ENCODE assay signal across 13 cellular contexts in genomic region chr15:49855917-49856637, GRCh38.
DNase-seq lines count a peak whose midpoint lies in the region; ATAC-seq, FAIRE-seq and TF ChIP-seq lines count a peak whose summit lies in the region.
"Had no signal": no experiment of that assay in that cellular context is flagged by ENCODE, and none has a peak within 500 bp of the region (broad histone marks: within the 10 kb centered on the region; RNA-seq: fewer than 3 reads in every experiment).

No MANE protein-coding gene starts in this region.

- TF ChIP-seq CTCF in HL-60 (IDR thresholded peaks at IDR 0.05; ENCODE audit: insufficient read depth, low read length) (no peak), astrocyte (IDR thresholded peaks at IDR 0.05; ENCODE audit: insufficient read depth, low read depth, low read length) (no peak)

- H3K4me3 ChIP-seq in HL-60 (replicated peaks; ENCODE audit: insufficient read depth, low read length) (no peak overlapping the region), astrocyte (ENCODE audit: insufficient read depth, low read depth, low read length) (no peak overlapping the region), subcutaneous abdominal adipose tissue (ENCODE audit: low read depth in 1 of 5, low read length in 5 of 5) (no peak overlapping the region)
- H3K4me3 ChIP-seq: PC-9, prostate gland had no signal

- no peak overlapping the region for H3K4me3 Mint-ChIP-seq in astrocyte (ENCODE audit: unreplicated experiment)

- no peak for FAIRE-seq in astrocyte (lab: Jason Lieb, UNC)

- no peak overlapping the region for H2AFZ ChIP-seq in astrocyte (ENCODE audit: low read depth, low read length)
- H2AFZ ChIP-seq: PC-9 had no signal

- H4K20me1 ChIP-seq in astrocyte (ENCODE audit: insufficient read depth, low read length): no peaks in the 10 kb centered on the region

- H3K36me3 ChIP-seq in astrocyte (ENCODE audit: insufficient read depth, low read length) (no peaks in the 10 kb centered on the region), subcutaneous abdominal adipose tissue (ENCODE audit: control insufficient read depth in 5 of 5, insufficient read depth in 5 of 5, low read length in 5 of 5) (peaks cover 0 to 16% (median 6%) of the 10 kb centered on the region in 5 donors)
- H3K36me3 ChIP-seq: prostate gland had no signal

- no peaks in the 10 kb centered on the region for H3K4me1 Mint-ChIP-seq in astrocyte (ENCODE audit: low read depth, unreplicated experiment)

- no peak overlapping the region for H3K4me2 ChIP-seq in astrocyte (ENCODE audit: low read length)
- H3K4me2 ChIP-seq: PC-9 had no signal

- H3K27me3 ChIP-seq in HL-60 (ENCODE audit: insufficient read depth, poor library complexity, severe bottlenecking) (no peaks in the 10 kb centered on the region), astrocyte (ENCODE audit: insufficient read depth, low read length) (no peaks in the 10 kb centered on the region), subcutaneous abdominal adipose tissue (ENCODE audit: control insufficient read depth in 5 of 5, insufficient read depth in 4 of 5, low read length in 5 of 5) (no peaks in the 10 kb centered on the region)

- H3K27me3 Mint-ChIP-seq in astrocyte (ENCODE audit: low read depth, unreplicated experiment): no peaks in the 10 kb centered on the region

- peaks cover 7% of the 10 kb centered on the region for H3K9me3 Mint-ChIP-seq in astrocyte (ENCODE audit: unreplicated experiment)

- ATAC-seq in left lobe of liver: peak; percentile 88

- no peak overlapping the region for H3K27ac ChIP-seq in HL-60 (replicated peaks)
- H3K27ac ChIP-seq in astrocyte (ENCODE audit: low read depth, low read length): no peak overlapping the region
- peak overlapping the region; percentile 84 for H3K27ac ChIP-seq in subcutaneous abdominal adipose tissue (ENCODE audit: low read depth, low read length)
- no peak overlapping the region for H3K27ac ChIP-seq in caudate nucleus (ENCODE audit: low read depth, low read length)
- H3K27ac ChIP-seq: PC-9, prostate gland had no signal

- H3K9me3 ChIP-seq in astrocyte (ENCODE audit: insufficient read depth, low read depth, low read length) (no peaks in the 10 kb centered on the region), subcutaneous abdominal adipose tissue (ENCODE audit: control insufficient read depth in 5 of 5, low read length in 5 of 5) (peaks cover 0 to 4% (median 0%) of the 10 kb centered on the region in 5 donors)
- H3K9me3 ChIP-seq: prostate gland had no signal

- no peak overlapping the region for H3K27ac Mint-ChIP-seq in astrocyte (ENCODE audit: unreplicated experiment)

- no peak overlapping the region for H3K9ac ChIP-seq in astrocyte (ENCODE audit: low read length)
- H3K9ac ChIP-seq in subcutaneous abdominal adipose tissue (ENCODE audit: low read length in 5 of 5): peak overlapping the region in 2 of 5 donors; percentile 41 to 44

- H3K4me1 ChIP-seq in astrocyte (ENCODE audit: insufficient read depth, low read length) (peaks cover 4% of the 10 kb centered on the region), subcutaneous abdominal adipose tissue (ENCODE audit: control insufficient read depth in 5 of 5, insufficient read depth in 5 of 5, low read length in 5 of 5) (peaks cover 0 to 33% (median 11%) of the 10 kb centered on the region in 5 donors)
- H3K4me1 ChIP-seq: prostate gland had no signal

- no peaks in the 10 kb centered on the region for H3K79me2 ChIP-seq in astrocyte (ENCODE audit: insufficient read depth, low read length)

- DNase-seq in HL-60 (ENCODE audit: low read depth in 1 of 2, low spot score in 1 of 2) (peak; percentile 42 to 56), astrocyte (ENCODE audit: low read depth) (peak; percentile 98), left lobe of liver (ENCODE audit: low spot score) (no peak), NCI-H1436 treated with DMSO at 0.1 percent for 48 hours (lab: John Stamatoyannopoulos, UW) (no peak), caudate nucleus (lab: John Stamatoyannopoulos, UW) (no peak), DMS 273 (lab: John Stamatoyannopoulos, UW; ENCODE audit: unreplicated experiment) (no peak), HT-29 (ENCODE audit: low spot score) (no peak)
- DNase-seq: activated CD4-positive, alpha-beta T cell treated with anti-CD3 and anti-CD28 coated beads for 1 hour; activated effector memory CD4-positive, alpha-beta T cell treated with Interleukin-2 at 50 U/mL for 16 hours; DND-41; PC-9 had no signal

- no peaks in the 10 kb centered on the region for H3K36me3 Mint-ChIP-seq in astrocyte (ENCODE audit: low read depth, unreplicated experiment)

Comparison
In these comparisons a context has a peak if more than half of its experiments do, and no peak if none do; other contexts are left out.
1. DNase-seq: peak in HL-60 (2 of 2) and astrocyte (single experiment); none in left lobe of liver (single experiment), NCI-H1436 treated with DMSO at 0.1 percent for 48 hours (single experiment), caudate nucleus (0 of 61), DMS 273 (single experiment) and HT-29 (single experiment).